In genomic region chr6:119299694-119300093, GRCh38 we compare ENCODE assay signal across 33 cellular contexts.
"Had no signal": no experiment of that assay in that cellular context is flagged by ENCODE, and none has a peak within 500 bp of the region (broad histone marks: within the 10 kb centered on the region; RNA-seq: fewer than 3 reads in every experiment).

No MANE protein-coding gene starts in this region.

- DNase-seq: activated B cell treated with CpG ODN at 0.5 μM for 24 hours; activated CD4-positive, alpha-beta memory T cell treated with anti-CD3 and anti-CD28 coated beads for 36 hours; activated CD4-positive, alpha-beta T cell treated with anti-CD3 and anti-CD28 coated beads for 4 hours; activated CD4-positive, alpha-beta T cell treated with anti-CD3 and anti-CD28 coated beads, Interleukin-2, amount 10 ng/mL, durations not matched to agents 24 days and 14 days; activated CD4-positive, alpha-beta T cell treated with anti-CD3 and anti-CD28 coated beads, Interleukin-2, amount 50 U/mL, for 1 hour; activated CD4-positive, alpha-beta T cell treated with anti-CD3 and anti-CD28 coated beads, Interleukin-2, amount 50 U/mL, for 4 hours; activated CD4-positive, CD25-positive, alpha-beta regulatory T cell treated with anti-CD3 and anti-CD28 coated beads, Interleukin-2, amount 50 U/mL, for 72 hours; activated CD8-positive, alpha-beta memory T cell treated with anti-CD3 and anti-CD28 coated beads, Interleukin-2, amount 50 U/mL, for 4 hours; activated CD8-positive, alpha-beta T cell treated with anti-CD3 and anti-CD28 coated beads for 36 hours; activated effector memory CD4-positive, alpha-beta T cell treated with anti-CD3 and anti-CD28 coated beads, Interleukin-2, amount 50 U/mL, for 16 hours; activated gamma-delta T cell treated with Interleukin-2 at 50 U/mL for 16 hours; activated naive CD4-positive, alpha-beta T cell; activated naive CD4-positive, alpha-beta T cell treated with anti-CD3 and anti-CD28 coated beads, Interleukin-2, amount 10 ng/mL, durations not matched to agents 7 days and 5 days; activated naive CD8-positive, alpha-beta T cell treated with anti-CD3 and anti-CD28 coated beads for 36 hours; activated T-cell treated with anti-CD3 and anti-CD28 coated beads for 4 hours; activated T-cell treated with anti-CD3 and anti-CD28 coated beads, Interleukin-2, amount 50 U/mL, for 1 hour; activated T-cell treated with anti-CD3 and anti-CD28 coated beads, Interleukin-2, amount 50 U/mL, for 4 hours; activated T-cell treated with anti-CD3 and anti-CD28 coated beads, Interleukin-2, amount 50 U/mL, for 72 hours; adrenal gland; amniotic stem cell; aorta; body of pancreas; brain microvascular endothelial cell; central memory CD4-positive, alpha-beta T cell; T-helper 1 cell; T-helper 2 cell; T-helper 9 cell had no signal

- ATAC-seq: activated CD8-positive, alpha-beta T cell treated with anti-CD3 and anti-CD28 coated beads for 36 hours; activated naive CD4-positive, alpha-beta T cell treated with anti-CD3 and anti-CD28 coated beads, Interleukin-2, amount 50 U/mL, for 72 hours; activated T-cell treated with anti-CD3 and anti-CD28 coated beads, Interleukin-2, amount 50 U/mL, for 4 hours; activated T-cell treated with anti-CD3 and anti-CD28 coated beads, Interleukin-2, amount 50 U/mL, for 72 hours; activated T-helper 17 cell treated with anti-CD3 and anti-CD28 coated beads, Interleukin-2, amount 50 U/mL, for 72 hours had no signal

- FAIRE-seq: astrocyte, TTC549 had no signal

- H3K27ac ChIP-seq: adrenal gland, body of pancreas, brain microvascular endothelial cell, breast epithelium, VCaP had no signal

- H3K27me3 ChIP-seq: adrenal gland, body of pancreas, brain microvascular endothelial cell, breast epithelium had no signal

- H3K4me1 ChIP-seq: breast epithelium had no signal

- H3K36me3 ChIP-seq: brain microvascular endothelial cell, breast epithelium had no signal

- H3K9me3 ChIP-seq: adrenal gland, body of pancreas, breast epithelium had no signal

- H3K4me3 ChIP-seq: adrenal gland, body of pancreas, breast epithelium had no signal
